ENCODE assay signal across 21 cellular contexts in the genomic region with DNA sequence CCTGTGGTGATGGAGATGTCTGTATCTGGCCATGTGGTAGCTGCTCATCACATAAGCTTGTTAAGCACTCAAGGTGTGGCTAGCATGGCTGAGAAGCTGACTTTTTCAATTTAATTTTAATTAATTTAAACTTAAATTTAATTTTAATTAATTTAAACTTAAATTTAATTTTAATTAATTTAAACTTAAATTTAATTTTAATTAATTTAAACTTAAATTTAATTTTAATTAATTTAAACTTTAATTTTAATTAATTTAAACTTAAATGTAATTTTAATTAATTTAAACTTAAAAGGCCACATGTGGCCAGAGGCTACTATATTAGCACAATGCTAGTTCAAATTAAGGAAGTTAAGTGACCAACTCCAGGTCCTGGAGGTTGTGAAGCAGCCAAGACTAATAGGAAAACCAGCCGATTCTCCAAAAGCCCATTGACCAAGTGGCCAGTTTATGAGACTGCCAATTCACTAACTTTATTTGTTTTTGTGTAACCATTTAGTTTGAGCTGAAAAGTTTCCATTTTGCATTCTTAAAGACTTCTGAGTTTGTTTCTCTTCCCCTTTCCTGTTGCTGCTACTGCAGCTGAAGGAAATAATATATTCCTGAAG.
"Had no signal": no experiment of that assay in that cellular context is flagged by ENCODE, and none has a peak within 500 bp of the region (broad histone marks: within the 10 kb centered on the region; RNA-seq: fewer than 3 reads in every experiment).

No MANE protein-coding gene starts in this region.

- H3K27me3 Mint-ChIP-seq: activated T-cell treated with anti-CD3 and anti-CD28 coated beads, Interleukin-2, amount 50 U/mL, for 24 hours; activated T-helper 17 cell treated with anti-CD3 and anti-CD28 coated beads, Interleukin-2, amount 50 U/mL, for 72 hours; naive B cell; type B pancreatic cell had no signal

- H3K9me3 Mint-ChIP-seq: activated T-cell treated with anti-CD3 and anti-CD28 coated beads, Interleukin-2, amount 50 U/mL, for 24 hours; activated T-helper 17 cell treated with anti-CD3 and anti-CD28 coated beads, Interleukin-2, amount 50 U/mL, for 72 hours; naive B cell; type B pancreatic cell had no signal

- DNase-seq: activated CD4-positive, alpha-beta T cell treated with anti-CD3 and anti-CD28 coated beads for 48 hours; activated CD4-positive, alpha-beta T cell treated with anti-CD3 and anti-CD28 coated beads, Interleukin-2, amount 50 U/mL, for 48 hours; activated CD8-positive, alpha-beta memory T cell treated with anti-CD3 and anti-CD28 coated beads, Interleukin-2, amount 50 U/mL, for 4 hours; activated gamma-delta T cell treated with Interleukin-2 at 50 U/mL for 16 hours; activated naive CD4-positive, alpha-beta T cell treated with anti-CD3 and anti-CD28 coated beads, Interleukin-2, amount 50 U/mL, for 16 hours; activated T-cell treated with anti-CD3 and anti-CD28 coated beads, Interleukin-2, amount 50 U/mL, for 24 hours; cortex of kidney; foreskin fibroblast; left ventricle myocardium inferior; naive B cell; occipital lobe; stimulated activated CD4-positive, alpha-beta T cell treated with anti-CD3 and anti-CD28 coated beads, Interleukin-12 subunit alpha, Interleukin-12 subunit beta, amount 100 ng/mL, for 4 hours; stimulated activated CD4-positive, alpha-beta T cell treated with anti-CD3 and anti-CD28 coated beads, Interleukin-4, amount 100 ng/mL, for 1 hour; stimulated activated naive CD8-positive, alpha-beta T cell treated with anti-CD3 and anti-CD28 coated beads, Interleukin-15, Interleukin-2, amounts not matched to agents 100 U/mL and 50 U/mL, for 24 hours; uterus had no signal

- H3K4me1 Mint-ChIP-seq: naive B cell had no signal

- ATAC-seq: activated CD4-positive, CD25-positive, alpha-beta regulatory T cell treated with anti-CD3 and anti-CD28 coated beads, Interleukin-2, amount 50 U/mL, for 24 hours; activated T-helper 17 cell treated with anti-CD3 and anti-CD28 coated beads, Interleukin-2, amount 50 U/mL, for 72 hours; esophagus mucosa; stimulated activated naive CD8-positive, alpha-beta T cell treated with anti-CD3 and anti-CD28 coated beads, Interleukin-15, Interleukin-2, amounts not matched to agents 100 U/mL and 50 U/mL, for 24 hours had no signal

- H3K27ac Mint-ChIP-seq: activated T-cell treated with anti-CD3 and anti-CD28 coated beads, Interleukin-2, amount 50 U/mL, for 24 hours; activated T-helper 17 cell treated with anti-CD3 and anti-CD28 coated beads, Interleukin-2, amount 50 U/mL, for 72 hours; naive B cell; type B pancreatic cell had no signal

- H3K9me3 ChIP-seq: left ventricle myocardium inferior, thoracic aorta, uterus had no signal

- H3K36me3 ChIP-seq: uterus had no signal

- H3K4me3 ChIP-seq: left ventricle myocardium inferior, thoracic aorta, uterus had no signal

- H3K4me3 Mint-ChIP-seq: activated T-cell treated with anti-CD3 and anti-CD28 coated beads, Interleukin-2, amount 50 U/mL, for 24 hours; activated T-helper 17 cell treated with anti-CD3 and anti-CD28 coated beads, Interleukin-2, amount 50 U/mL, for 72 hours; naive B cell; type B pancreatic cell had no signal

- H3K27ac ChIP-seq: left ventricle myocardium inferior, thoracic aorta, uterus, VCaP had no signal

- H3K4me1 ChIP-seq: uterus had no signal

- H3K27me3 ChIP-seq: uterus had no signal
